In genomic region chr17:77140166-77140877, GRCh38 we compare ENCODE assay signal across 9 cellular contexts. TPM values are rescaled to one million over a fixed set of nuclear protein-coding genes. Genes with fewer than 3 reads are reported as not detected.
DNase-seq lines count a peak whose midpoint lies in the region; ATAC-seq, FAIRE-seq and TF ChIP-seq lines count a peak whose summit lies in the region.
"Had no signal": no experiment of that assay in that cellular context is flagged by ENCODE, and none has a peak within 500 bp of the region (broad histone marks: within the 10 kb centered on the region; RNA-seq: fewer than 3 reads in every experiment).

No MANE protein-coding gene starts in this region.

- H3K9ac ChIP-seq in BLaER1: peak overlapping the region; percentile 75
- H3K9ac ChIP-seq in colonic mucosa (ENCODE audit: low read depth in 2 of 2, low read length in 2 of 2): peak overlapping the region; percentile 72 to 88

- H3K27ac ChIP-seq in BLaER1 (peak overlapping the region; percentile 93), colonic mucosa (peak overlapping the region; percentile 94)

- intact Hi-C loops in colonic mucosa (cut with DNase I): no loop called here

- H3K36me3 ChIP-seq in BLaER1: peaks cover 21% of the 10 kb centered on the region
- H3K36me3 ChIP-seq in colonic mucosa: no peaks in the 10 kb centered on the region

- ATAC-seq in HG03442 (IDR thresholded peaks at IDR 0.05; ENCODE audit: unreplicated experiment): peak; percentile 78

- peaks cover 21% of the 10 kb centered on the region for H4K20me1 ChIP-seq in BLaER1

- H3K27me3 ChIP-seq in BLaER1 (no peaks in the 10 kb centered on the region), colonic mucosa (no peaks in the 10 kb centered on the region)

- H3K4me2 ChIP-seq in BLaER1: peak overlapping the region; percentile 82

- TF ChIP-seq CTCF in colonic mucosa (IDR thresholded peaks at IDR 0.05): no peak

- FAIRE-seq in GM19239 (lab: Jason Lieb, UNC): peak; percentile 84
- FAIRE-seq: islet of Langerhans had no signal

- H3K4me3 ChIP-seq in BLaER1 (peak overlapping the region; percentile 49), colonic mucosa (peak overlapping the region; percentile 71)

- H3K9me3 ChIP-seq in BLaER1 (peaks cover 27% of the 10 kb centered on the region), colonic mucosa (no peaks in the 10 kb centered on the region)

- H3K4me1 ChIP-seq in BLaER1 (peaks cover 59% of the 10 kb centered on the region), colonic mucosa (peaks cover 4% of the 10 kb centered on the region)

- peak; percentile 81 for DNase-seq in GM19239 (ENCODE audit: insufficient read length, low spot score)
- peak; percentile 100 for DNase-seq in NCI-H524 (lab: John Stamatoyannopoulos, UW)
- peak; percentile 100 for DNase-seq in activated CD4-positive, alpha-beta T cell treated with anti-CD3 and anti-CD28 coated beads for 48 hours
- peak; percentile 100 for DNase-seq in colonic mucosa
- peak; percentile 99 for DNase-seq in left kidney (ENCODE audit: low read depth, low spot score)
- DNase-seq in stimulated activated CD4-positive, alpha-beta T cell treated with anti-CD3 and anti-CD28 coated beads, Interleukin-1b, Interleukin-23, amount 100 ng/mL, for 48 hours: peak; percentile 99

RNA-seq across cellular contexts. Expression of gene SEC14L1, which starts 0.4 kb away (rescaled TPM):
- total RNA-seq in colonic mucosa: 10 to 100 TPM; 31.0 to 38.8 TPM

Comparison
In these comparisons a context has a peak if more than half of its experiments do, and no peak if none do; other contexts are left out.
1. Peak in every context shown above with its lines: DNase-seq, ATAC-seq, H3K4me3 ChIP-seq and H3K27ac ChIP-seq.